In the genomic region with DNA sequence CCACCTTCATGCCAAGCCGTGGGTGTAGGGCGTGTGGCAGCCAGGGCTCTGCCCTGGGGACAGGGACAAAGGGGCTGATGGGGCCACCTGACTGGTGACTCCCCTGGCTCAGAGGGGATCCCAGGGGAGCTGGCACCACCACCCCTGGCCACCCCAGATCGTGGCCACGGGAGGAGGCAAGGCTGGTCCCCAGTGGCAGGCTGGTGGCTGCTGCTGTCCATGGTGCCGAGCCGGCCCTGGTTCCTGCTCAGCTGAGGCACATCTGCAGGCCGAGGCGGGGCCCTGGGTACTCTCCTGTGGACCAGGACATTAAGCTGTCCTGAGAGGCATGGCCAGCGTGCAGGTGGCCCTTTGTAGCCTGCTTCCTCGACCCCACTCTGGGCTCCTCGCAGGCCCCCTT, we compare ENCODE assay signal across 1 cellular context.
TF ChIP-seq lines count a peak whose summit lies in the region.

No MANE protein-coding gene starts in this region.

TF ChIP-seq in HepG2, 621 proteins besides CTCF, POLR2A, EP300 and RAD21:
- TF ChIP-seq, protein P1, sequence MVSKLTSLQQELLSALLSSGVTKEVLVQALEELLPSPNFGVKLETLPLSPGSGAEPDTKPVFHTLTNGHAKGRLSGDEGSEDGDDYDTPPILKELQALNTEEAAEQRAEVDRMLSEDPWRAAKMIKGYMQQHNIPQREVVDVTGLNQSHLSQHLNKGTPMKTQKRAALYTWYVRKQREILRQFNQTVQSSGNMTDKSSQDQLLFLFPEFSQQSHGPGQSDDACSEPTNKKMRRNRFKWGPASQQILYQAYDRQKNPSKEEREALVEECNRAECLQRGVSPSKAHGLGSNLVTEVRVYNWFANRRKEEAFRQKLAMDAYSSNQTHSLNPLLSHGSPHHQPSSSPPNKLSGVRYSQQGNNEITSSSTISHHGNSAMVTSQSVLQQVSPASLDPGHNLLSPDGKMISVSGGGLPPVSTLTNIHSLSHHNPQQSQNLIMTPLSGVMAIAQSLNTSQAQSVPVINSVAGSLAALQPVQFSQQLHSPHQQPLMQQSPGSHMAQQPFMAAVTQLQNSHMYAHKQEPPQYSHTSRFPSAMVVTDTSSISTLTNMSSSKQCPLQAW (CRISPR knock-in tag; IDR thresholded peaks at IDR 0.05) = no peak
- TF ChIP-seq ZNF768 (CRISPR knock-in tag; IDR thresholded peaks at IDR 0.05) = peak; percentile 10; the same call in 1 of the 2 replicates
- TF ChIP-seq, protein P2, sequence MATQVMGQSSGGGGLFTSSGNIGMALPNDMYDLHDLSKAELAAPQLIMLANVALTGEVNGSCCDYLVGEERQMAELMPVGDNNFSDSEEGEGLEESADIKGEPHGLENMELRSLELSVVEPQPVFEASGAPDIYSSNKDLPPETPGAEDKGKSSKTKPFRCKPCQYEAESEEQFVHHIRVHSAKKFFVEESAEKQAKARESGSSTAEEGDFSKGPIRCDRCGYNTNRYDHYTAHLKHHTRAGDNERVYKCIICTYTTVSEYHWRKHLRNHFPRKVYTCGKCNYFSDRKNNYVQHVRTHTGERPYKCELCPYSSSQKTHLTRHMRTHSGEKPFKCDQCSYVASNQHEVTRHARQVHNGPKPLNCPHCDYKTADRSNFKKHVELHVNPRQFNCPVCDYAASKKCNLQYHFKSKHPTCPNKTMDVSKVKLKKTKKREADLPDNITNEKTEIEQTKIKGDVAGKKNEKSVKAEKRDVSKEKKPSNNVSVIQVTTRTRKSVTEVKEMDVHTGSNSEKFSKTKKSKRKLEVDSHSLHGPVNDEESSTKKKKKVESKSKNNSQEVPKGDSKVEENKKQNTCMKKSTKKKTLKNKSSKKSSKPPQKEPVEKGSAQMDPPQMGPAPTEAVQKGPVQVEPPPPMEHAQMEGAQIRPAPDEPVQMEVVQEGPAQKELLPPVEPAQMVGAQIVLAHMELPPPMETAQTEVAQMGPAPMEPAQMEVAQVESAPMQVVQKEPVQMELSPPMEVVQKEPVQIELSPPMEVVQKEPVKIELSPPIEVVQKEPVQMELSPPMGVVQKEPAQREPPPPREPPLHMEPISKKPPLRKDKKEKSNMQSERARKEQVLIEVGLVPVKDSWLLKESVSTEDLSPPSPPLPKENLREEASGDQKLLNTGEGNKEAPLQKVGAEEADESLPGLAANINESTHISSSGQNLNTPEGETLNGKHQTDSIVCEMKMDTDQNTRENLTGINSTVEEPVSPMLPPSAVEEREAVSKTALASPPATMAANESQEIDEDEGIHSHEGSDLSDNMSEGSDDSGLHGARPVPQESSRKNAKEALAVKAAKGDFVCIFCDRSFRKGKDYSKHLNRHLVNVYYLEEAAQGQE (IDR thresholded peaks at IDR 0.05; ENCODE audit: borderline replicate concordance in 1 of 2, low read depth in 1 of 2, low read length in 2 of 2) = peak; percentile 91 to 95
- peak; percentile 89 for TF ChIP-seq MIER2 (CRISPR knock-in tag; IDR thresholded peaks at IDR 0.05)
